In the genomic region with DNA sequence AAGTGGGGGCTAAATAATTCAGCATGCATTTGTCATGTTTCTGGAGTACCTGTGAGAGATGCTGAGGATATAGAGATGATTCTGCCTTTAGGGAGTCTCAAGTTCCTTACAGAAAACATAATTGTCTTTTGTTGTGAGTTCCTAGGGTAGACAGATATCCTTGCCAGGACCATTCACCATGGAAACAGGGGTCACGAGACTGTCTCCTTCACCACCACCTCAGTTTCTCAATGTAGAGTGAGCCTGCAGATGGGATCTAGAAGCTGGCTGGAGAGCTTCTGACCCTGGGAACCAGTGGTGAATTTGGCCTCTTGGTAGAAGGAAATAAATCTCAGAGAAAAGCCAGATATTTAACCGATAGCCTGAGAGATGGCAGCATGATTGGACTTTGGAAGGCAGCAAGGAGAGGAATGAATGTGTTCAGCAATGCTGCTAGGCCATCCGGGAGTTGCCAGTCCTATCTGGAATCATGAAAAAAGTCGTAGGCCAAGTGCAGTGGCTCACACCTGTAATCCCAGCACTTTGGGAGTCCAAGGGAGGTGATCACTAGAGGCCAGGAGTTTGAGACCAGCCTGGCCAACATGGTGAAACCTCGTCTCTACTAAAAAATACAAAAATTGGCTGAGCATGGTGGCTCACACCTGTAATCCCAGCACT, we compare ENCODE assay signal across 1 cellular context.
A peak's percentile ranks its signal among the peaks of the same experiment; 100 is the strongest.
TF ChIP-seq lines count a peak whose summit lies in the region.

No MANE protein-coding gene starts in this region.

TF ChIP-seq in HepG2, 621 proteins besides CTCF, POLR2A, EP300 and RAD21 (continued from another document):
- TF ChIP-seq, protein P1, sequence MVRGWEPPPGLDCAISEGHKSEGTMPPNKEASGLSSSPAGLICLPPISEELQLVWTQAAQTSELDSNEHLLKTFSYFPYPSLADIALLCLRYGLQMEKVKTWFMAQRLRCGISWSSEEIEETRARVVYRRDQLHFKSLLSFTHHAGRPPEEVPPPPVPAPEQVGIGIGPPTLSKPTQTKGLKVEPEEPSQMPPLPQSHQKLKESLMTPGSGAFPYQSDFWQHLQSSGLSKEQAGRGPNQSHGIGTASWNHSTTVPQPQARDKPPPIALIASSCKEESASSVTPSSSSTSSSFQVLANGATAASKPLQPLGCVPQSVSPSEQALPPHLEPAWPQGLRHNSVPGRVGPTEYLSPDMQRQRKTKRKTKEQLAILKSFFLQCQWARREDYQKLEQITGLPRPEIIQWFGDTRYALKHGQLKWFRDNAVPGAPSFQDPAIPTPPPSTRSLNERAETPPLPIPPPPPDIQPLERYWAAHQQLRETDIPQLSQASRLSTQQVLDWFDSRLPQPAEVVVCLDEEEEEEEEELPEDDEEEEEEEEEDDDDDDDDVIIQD (CRISPR knock-in tag; IDR thresholded peaks at IDR 0.05; ENCODE audit: low read depth) = no peak
- no peak for TF ChIP-seq ZFP1 (CRISPR knock-in tag; IDR thresholded peaks at IDR 0.05)
- no peak for TF ChIP-seq SALL2 (CRISPR knock-in tag; IDR thresholded peaks at IDR 0.05)
- TF ChIP-seq, protein P2, sequence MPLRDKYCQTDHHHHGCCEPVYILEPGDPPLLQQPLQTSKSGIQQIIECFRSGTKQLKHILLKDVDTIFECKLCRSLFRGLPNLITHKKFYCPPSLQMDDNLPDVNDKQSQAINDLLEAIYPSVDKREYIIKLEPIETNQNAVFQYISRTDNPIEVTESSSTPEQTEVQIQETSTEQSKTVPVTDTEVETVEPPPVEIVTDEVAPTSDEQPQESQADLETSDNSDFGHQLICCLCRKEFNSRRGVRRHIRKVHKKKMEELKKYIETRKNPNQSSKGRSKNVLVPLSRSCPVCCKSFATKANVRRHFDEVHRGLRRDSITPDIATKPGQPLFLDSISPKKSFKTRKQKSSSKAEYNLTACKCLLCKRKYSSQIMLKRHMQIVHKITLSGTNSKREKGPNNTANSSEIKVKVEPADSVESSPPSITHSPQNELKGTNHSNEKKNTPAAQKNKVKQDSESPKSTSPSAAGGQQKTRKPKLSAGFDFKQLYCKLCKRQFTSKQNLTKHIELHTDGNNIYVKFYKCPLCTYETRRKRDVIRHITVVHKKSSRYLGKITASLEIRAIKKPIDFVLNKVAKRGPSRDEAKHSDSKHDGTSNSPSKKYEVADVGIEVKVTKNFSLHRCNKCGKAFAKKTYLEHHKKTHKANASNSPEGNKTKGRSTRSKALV (CRISPR knock-in tag; IDR thresholded peaks at IDR 0.05) = no peak
- no peak for TF ChIP-seq NFE2L1 (CRISPR knock-in tag; IDR thresholded peaks at IDR 0.05; ENCODE audit: borderline replicate concordance)
- TF ChIP-seq HDAC6 (IDR thresholded peaks at IDR 0.05; ENCODE audit: low read depth, low read length) = no peak
- TF ChIP-seq ZNF629 (CRISPR knock-in tag; conservative IDR thresholded peaks at IDR 0.05) = peak; percentile 13; the same call in 1 of the 2 replicates
- no peak for TF ChIP-seq HNF4G (IDR thresholded peaks at IDR 0.05; ENCODE audit: borderline replicate concordance, low read depth, low read length)
- TF ChIP-seq HNF4G (CRISPR knock-in tag; IDR thresholded peaks at IDR 0.05; ENCODE audit: borderline replicate concordance, low read depth) = 0 out of 2 replicates have a peak, but pooled peaks have one; percentile 26
- TF ChIP-seq KMT2B (CRISPR knock-in tag; IDR thresholded peaks at IDR 0.05) = no peak
- no peak; the same call in 1 of the 2 replicates for TF ChIP-seq ZNF460 (CRISPR knock-in tag; IDR thresholded peaks at IDR 0.05; ENCODE audit: borderline replicate concordance)
- TF ChIP-seq ZNF430 (CRISPR knock-in tag; IDR thresholded peaks at IDR 0.05) = no peak
